ENCODE assay signal across 22 cellular contexts in genomic region chr2:201777043-201777442, GRCh38. TPM values are rescaled to one million over a fixed set of nuclear protein-coding genes. Genes with fewer than 3 reads are reported as not detected.
DNase-seq lines count a peak whose midpoint lies in the region; TF ChIP-seq lines count a peak whose summit lies in the region.
"Had no signal": no experiment of that assay in that cellular context is flagged by ENCODE, and none has a peak within 500 bp of the region (broad histone marks: within the 10 kb centered on the region; RNA-seq: fewer than 3 reads in every experiment).

No MANE protein-coding gene starts in this region.

- H3K4me2 ChIP-seq in trophoblast cell (ENCODE audit: low read length) (no peak overlapping the region), H9 (ENCODE audit: insufficient read depth, insufficient read length, low read length) (no peak overlapping the region)

- no peak overlapping the region for H2BK15ac ChIP-seq in H9 (ENCODE audit: low read depth, low read length)

- H2BK20ac ChIP-seq in H9 (ENCODE audit: low read depth, low read length, poor library complexity, severe bottlenecking) = no peak overlapping the region

- H4K12ac ChIP-seq in trophoblast cell (ENCODE audit: low read depth, low read length) = no peak overlapping the region

- H2BK5ac ChIP-seq in trophoblast cell (ENCODE audit: low read depth, low read length, poor library complexity) (no peak overlapping the region), H9 (ENCODE audit: insufficient read length, low read length) (no peak overlapping the region)

- no peaks in the 10 kb centered on the region for H3K27me3 ChIP-seq in trophoblast cell (ENCODE audit: insufficient read depth, low read length)
- no peaks in the 10 kb centered on the region for H3K27me3 ChIP-seq in H9 (ENCODE audit: insufficient read depth, low read length)

- H3K79me1 ChIP-seq in trophoblast cell (ENCODE audit: low read length) = peaks cover 7% of the 10 kb centered on the region
- no peaks in the 10 kb centered on the region for H3K79me1 ChIP-seq in H9 (ENCODE audit: insufficient read depth, low read depth, low read length, poor library complexity, severe bottlenecking)

- no peak overlapping the region for H3K14ac ChIP-seq in trophoblast cell (ENCODE audit: low read length)
- no peak overlapping the region for H3K14ac ChIP-seq in H9 (ENCODE audit: insufficient read depth, low read length)

- peaks cover 15% of the 10 kb centered on the region for H3K23me2 ChIP-seq in H9 (ENCODE audit: insufficient read length, low read depth, low read length, poor library complexity, severe bottlenecking)

- no peaks in the 10 kb centered on the region for H3K36me3 ChIP-seq in SK-N-MC (ENCODE audit: insufficient read depth, low read length)
- no peaks in the 10 kb centered on the region for H3K36me3 ChIP-seq in trophoblast cell (ENCODE audit: control insufficient read depth in 1 of 2, insufficient read depth in 2 of 2, low read length in 2 of 2)
- H3K36me3 ChIP-seq: neutrophil had no signal

- no peaks in the 10 kb centered on the region for H3K36me3 Mint-ChIP-seq in H9 (ENCODE audit: insufficient read depth in 1 of 3, low read depth in 3 of 3)

- H3K27ac Mint-ChIP-seq in H9 = no peak overlapping the region
- H3K27ac Mint-ChIP-seq: activated CD8-positive, alpha-beta T cell treated with anti-CD3 and anti-CD28 coated beads, Interleukin-2, amount 10 ng/mL, durations not matched to agents 7 days and 5 days; CD4-positive, alpha-beta T cell; T-cell had no signal

- H3K18ac ChIP-seq in trophoblast cell (ENCODE audit: low read length) (no peak overlapping the region), H9 (ENCODE audit: insufficient read length, low read depth, low read length) (no peak overlapping the region)

- H4K91ac ChIP-seq in trophoblast cell (ENCODE audit: low read depth, low read length) (no peak overlapping the region), H9 (ENCODE audit: insufficient read length, low read depth, low read length) (no peak overlapping the region)

- peaks cover 7% of the 10 kb centered on the region for H3K79me2 ChIP-seq in trophoblast cell (ENCODE audit: control insufficient read depth, insufficient read depth, low read length, poor library complexity)
- peaks cover 16% of the 10 kb centered on the region; the same call in 1 of the 2 replicates for H3K79me2 ChIP-seq in H9 (ENCODE audit: insufficient read depth, low read length)

- H3K23ac ChIP-seq in trophoblast cell (ENCODE audit: low read length) = no peak overlapping the region
- no peak overlapping the region for H3K23ac ChIP-seq in H9 (ENCODE audit: insufficient read length, low read depth, low read length)

- H3T11ph ChIP-seq in H9 (ENCODE audit: low read length) = no peak overlapping the region

- H3K56ac ChIP-seq in H9 (ENCODE audit: insufficient read length, low read depth, low read length) = no peak overlapping the region

- H3K9me3 ChIP-seq in SK-N-MC (ENCODE audit: low read depth, low read length) = no peaks in the 10 kb centered on the region
- no peaks in the 10 kb centered on the region for H3K9me3 ChIP-seq in trophoblast cell (ENCODE audit: insufficient read depth, low read depth, low read length)
- no peaks in the 10 kb centered on the region for H3K9me3 ChIP-seq in H9 (ENCODE audit: control insufficient read depth, low read depth, low read length)
- H3K9me3 ChIP-seq: neutrophil had no signal

- H3K9me3 Mint-ChIP-seq in H9 = no peaks in the 10 kb centered on the region
- H3K9me3 Mint-ChIP-seq: CD4-positive, alpha-beta T cell; T-cell had no signal

- H3K9ac ChIP-seq in SK-N-MC (ENCODE audit: insufficient read length) = no peak overlapping the region
- no peak overlapping the region for H3K9ac ChIP-seq in trophoblast cell (ENCODE audit: low read length)
- no peak overlapping the region for H3K9ac ChIP-seq in H9 (ENCODE audit: extremely low read depth, insufficient read length, low read length)

- no peak overlapping the region for H4K5ac ChIP-seq in H9 (ENCODE audit: insufficient read length, low read depth, low read length)

- H2AFZ ChIP-seq in trophoblast cell (ENCODE audit: insufficient read depth, low read length, poor library complexity) (no peak overlapping the region), H9 (ENCODE audit: low read length) (no peak overlapping the region)

- H3K4me3 ChIP-seq in SK-N-MC = no peak overlapping the region
- H3K4me3 ChIP-seq in fibroblast of villous mesenchyme (ENCODE audit: low read depth, low read length) = no peak overlapping the region
- no peak overlapping the region for H3K4me3 ChIP-seq in trophoblast cell (ENCODE audit: low read depth, low read length)

- no peak overlapping the region for H3K4me3 Mint-ChIP-seq in H9
- H3K4me3 Mint-ChIP-seq: activated CD8-positive, alpha-beta T cell treated with anti-CD3 and anti-CD28 coated beads, Interleukin-2, amount 10 ng/mL, durations not matched to agents 7 days and 5 days; T-cell had no signal

- peak overlapping the region; percentile 80; the same call in 1 of the 2 replicates for H3K27ac ChIP-seq in SK-N-MC
- H3K27ac ChIP-seq in trophoblast cell (ENCODE audit: low read depth, low read length) = no peak overlapping the region
- no peak overlapping the region for H3K27ac ChIP-seq in H9 (ENCODE audit: insufficient read length, low read depth, low read length)
- H3K27ac ChIP-seq: neutrophil had no signal

- peaks cover 43 to 54% of the 10 kb centered on the region in 2 experiments for H3K4me1 Mint-ChIP-seq in H9

- H2AK5ac ChIP-seq in trophoblast cell (ENCODE audit: low read length) (no peak overlapping the region), H9 (ENCODE audit: insufficient read length, low read length) (no peak overlapping the region)

- H4K20me1 ChIP-seq in H9 (ENCODE audit: control insufficient read depth, insufficient read depth, insufficient read length) = no peaks in the 10 kb centered on the region

- peak; percentile 28 for DNase-seq in ELR (ENCODE audit: low read depth)
- no peak for DNase-seq in SK-N-MC (ENCODE audit: low read depth, low spot score)
- peak; percentile 6 for DNase-seq in fibroblast of villous mesenchyme (ENCODE audit: low read depth)
- DNase-seq in trophoblast cell = peak; percentile 17 to 46
- no peak for DNase-seq in GDM1 (lab: John Stamatoyannopoulos, UW)
- DNase-seq in H9 = no peak
- DNase-seq in DMS153 treated with DMSO at 0.1 percent for 48 hours (lab: John Stamatoyannopoulos, UW; ENCODE audit: unreplicated experiment) = no peak
- DNase-seq: activated CD4-positive, CD25-positive, alpha-beta regulatory T cell treated with anti-CD3 and anti-CD28 coated beads, Interleukin-2, amount 50 U/mL, for 72 hours; activated CD8-positive, alpha-beta T cell treated with anti-CD3 and anti-CD28 coated beads, Interleukin-2, amount 10 ng/mL, durations not matched to agents 7 days and 5 days; activated T-cell treated with anti-CD3 and anti-CD28 coated beads, Interleukin-2, amount 50 U/mL, for 1 hour; amniotic stem cell; CD4-positive, alpha-beta T cell; GOT3; hippocampal formation; NCI-H1417; NCI-H2107; SHP77 treated with DMSO at 0.1 percent for 48 hours; stimulated activated CD4-positive, alpha-beta T cell treated with anti-CD3 and anti-CD28 coated beads, Interleukin-15, amount 100 ng/mL, for 24 hours; stimulated activated CD8-positive, alpha-beta memory T cell treated with anti-CD3 and anti-CD28 coated beads, Interleukin-4, amount 100 ng/mL, for 48 hours; T-cell had no signal

- TF ChIP-seq CTCF in fibroblast of villous mesenchyme (IDR thresholded peaks at IDR 0.05; ENCODE audit: insufficient read depth, low read depth, low read length) (no peak), H9 (conservative IDR thresholded peaks at IDR 0.05) (no peak)

- H2BK12ac ChIP-seq in trophoblast cell (ENCODE audit: low read length) (no peak overlapping the region), H9 (ENCODE audit: insufficient read length, low read depth, low read length) (no peak overlapping the region)

- H2BK120ac ChIP-seq in trophoblast cell (ENCODE audit: insufficient read depth, low read length, poor library complexity) (no peak overlapping the region), H9 (ENCODE audit: low read depth, low read length, poor library complexity, severe bottlenecking) (no peak overlapping the region)

- no peaks in the 10 kb centered on the region for H3K27me3 Mint-ChIP-seq in H9 (ENCODE audit: low read depth)
- H3K27me3 Mint-ChIP-seq: CD4-positive, alpha-beta T cell; T-cell had no signal

- H4K8ac ChIP-seq in trophoblast cell (ENCODE audit: low read depth, low read length) (no peak overlapping the region), H9 (replicated peaks; ENCODE audit: insufficient read length, low read depth, low read length) (no peak overlapping the region)

- H3K4me1 ChIP-seq in trophoblast cell (ENCODE audit: control insufficient read depth in 1 of 2, insufficient read depth in 2 of 2, low read length in 2 of 2) (peaks cover 0 to 4% of the 10 kb centered on the region in 2 experiments), H9 (ENCODE audit: insufficient read depth, low read length) (peaks cover 8% of the 10 kb centered on the region; the same call in 1 of the 2 replicates)

- H3K4ac ChIP-seq in trophoblast cell (ENCODE audit: low read depth, low read length) (no peak overlapping the region), H9 (ENCODE audit: low read depth, low read length) (no peak overlapping the region)

RNA-seq across cellular contexts. Expression of gene ALS2, which starts 3.7 kb away (rescaled TPM):
- 27.4 and 44.0 TPM in 2 replicates for total RNA-seq in fibroblast of villous mesenchyme
- 15.9 and 16.9 TPM in 2 replicates for polyA plus RNA-seq in trophoblast cell (2013)
- total RNA-seq in H9 (2021) = 28.4 and 29.3 TPM in 2 replicates

RNA-seq across cellular contexts. Expression of gene CDK15, which starts 29.3 kb away (rescaled TPM):
- 3.5 and 7.4 TPM in 2 replicates for total RNA-seq in fibroblast of villous mesenchyme
- 0.01 and 0.03 TPM in 2 replicates for polyA plus RNA-seq in trophoblast cell (2013)
- total RNA-seq in H9 (2021) = not detected in 2 replicates
- total RNA-seq: activated CD8-positive, alpha-beta T cell treated with anti-CD3 and anti-CD28 coated beads, Interleukin-2, amount 10 ng/mL, durations not matched to agents 7 days and 5 days; CD4-positive, alpha-beta T cell; NCI-H460; T-cell had no signal

Comparison
In these comparisons a context has a peak if more than half of its experiments do, and no peak if none do; other contexts are left out.
1. DNase-seq: peak in ELR (single experiment), fibroblast of villous mesenchyme (single experiment) and trophoblast cell (2 of 2); none in SK-N-MC (single experiment), GDM1 (single experiment), H9 (single experiment) and DMS153 treated with DMSO at 0.1 percent for 48 hours (single experiment).